ENCODE assay signal across 11 cellular contexts in the genomic region with DNA sequence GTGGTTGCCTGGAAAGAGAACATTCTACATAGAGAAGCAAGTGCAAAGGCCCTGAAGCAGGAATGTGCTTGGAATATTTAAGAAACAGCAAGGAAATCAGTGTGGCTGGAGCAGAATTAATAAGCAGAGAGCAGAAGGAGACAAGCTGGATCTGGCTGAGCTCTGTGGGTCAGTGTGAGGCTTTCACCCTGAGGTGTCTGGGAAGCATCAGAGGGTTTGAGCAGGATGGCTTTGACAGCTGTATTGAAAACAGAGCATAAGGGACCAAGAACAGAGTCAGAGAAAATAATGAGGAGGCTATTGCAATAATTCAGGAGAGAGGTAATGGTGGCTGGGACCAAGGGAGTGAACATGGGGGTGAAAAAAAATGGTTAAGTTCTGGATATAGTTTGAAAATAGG.
"Had no signal": no experiment of that assay in that cellular context is flagged by ENCODE, and none has a peak within 500 bp of the region (broad histone marks: within the 10 kb centered on the region; RNA-seq: fewer than 3 reads in every experiment).

No MANE protein-coding gene starts in this region.

- H3K4me3 ChIP-seq: GM23248, GM23338, HAP-1 had no signal

- FAIRE-seq: H1, H54 had no signal

- H3K9me3 ChIP-seq: HAP-1 had no signal

- DNase-seq: GM23248, GOT3, H7, H9, HCEC 1CT, HFFc6 had no signal

- H3K4me2 ChIP-seq: GM23338 had no signal

- H2AFZ ChIP-seq: GM23248, GM23338 had no signal

- H3K4me1 ChIP-seq: HAP-1 had no signal

- H3K36me3 ChIP-seq: HAP-1 had no signal

- H3K9ac ChIP-seq: GM23248 had no signal

- H3K27ac ChIP-seq: GM23248 had no signal

- ATAC-seq: GM23338, HCT116 had no signal
